8 cellular contexts compared by ENCODE assay signal in the genomic region with DNA sequence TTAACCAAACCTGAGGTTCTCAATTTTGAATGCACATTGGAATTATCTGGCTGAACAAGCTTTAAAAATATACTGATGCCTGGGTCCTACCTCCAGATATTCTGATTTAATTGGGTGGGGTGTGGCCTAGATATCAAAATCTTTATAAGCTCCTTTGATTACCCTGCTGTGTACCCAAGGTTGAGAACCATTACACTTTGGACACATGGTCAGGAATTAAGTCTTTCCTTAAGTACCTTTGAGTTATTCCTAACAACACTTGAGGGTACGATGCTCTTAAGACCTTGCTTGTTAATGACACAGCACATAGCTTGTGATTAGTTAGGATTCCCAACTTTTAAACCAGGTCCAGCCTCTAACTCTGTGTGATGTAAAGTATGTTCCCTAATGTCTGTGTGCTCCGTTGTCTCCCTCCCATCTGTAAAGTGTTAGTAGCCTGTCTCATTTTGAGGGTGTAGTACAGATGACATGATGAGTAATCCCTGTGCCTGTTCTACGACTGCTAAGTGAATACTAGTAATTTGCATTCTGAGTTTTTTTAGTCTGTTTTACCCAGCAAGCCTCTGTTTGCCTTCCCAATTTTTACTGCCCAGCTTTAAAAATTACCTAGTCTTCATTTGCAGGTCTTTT.
DNase-seq lines count a peak whose midpoint lies in the region; ATAC-seq, FAIRE-seq and TF ChIP-seq lines count a peak whose summit lies in the region.
"Had no signal": no experiment of that assay in that cellular context is flagged by ENCODE, and none has a peak within 500 bp of the region (broad histone marks: within the 10 kb centered on the region; RNA-seq: fewer than 3 reads in every experiment).

No MANE protein-coding gene starts in this region.

- H3K4me3 Mint-ChIP-seq in stimulated activated memory B cell treated with anti-CD40 and anti-IgM and Interleukin-4, amounts not matched to agents 10 μg/mL and 1 μg/mL and 100 μg/mL, for 72 hours = no peak overlapping the region
- H3K4me3 Mint-ChIP-seq: activated naive CD4-positive, alpha-beta T cell treated with anti-CD3 and anti-CD28 coated beads, Interleukin-2, amount 50 U/mL, for 24 hours had no signal

- peak; percentile 77 for FAIRE-seq in GM19239 (lab: Jason Lieb, UNC)

- H3K27ac Mint-ChIP-seq in stimulated activated memory B cell treated with anti-CD40 and anti-IgM and Interleukin-4, amounts not matched to agents 10 μg/mL and 1 μg/mL and 100 μg/mL, for 72 hours = peak overlapping the region; percentile 40
- H3K27ac Mint-ChIP-seq: activated naive CD4-positive, alpha-beta T cell treated with anti-CD3 and anti-CD28 coated beads, Interleukin-2, amount 50 U/mL, for 24 hours had no signal

- no peak overlapping the region for H3K4me3 ChIP-seq in choroid plexus epithelial cell (ENCODE audit: low read depth, low read length)

- H3K9me3 Mint-ChIP-seq in stimulated activated memory B cell treated with anti-CD40 and anti-IgM and Interleukin-4, amounts not matched to agents 10 μg/mL and 1 μg/mL and 100 μg/mL, for 72 hours = no peaks in the 10 kb centered on the region
- H3K9me3 Mint-ChIP-seq: activated naive CD4-positive, alpha-beta T cell treated with anti-CD3 and anti-CD28 coated beads, Interleukin-2, amount 50 U/mL, for 24 hours had no signal

- H3K36me3 Mint-ChIP-seq in stimulated activated memory B cell treated with anti-CD40 and anti-IgM and Interleukin-4, amounts not matched to agents 10 μg/mL and 1 μg/mL and 100 μg/mL, for 72 hours = peaks cover 37% of the 10 kb centered on the region

- no peak for DNase-seq in GM19239 (ENCODE audit: insufficient read length, low spot score)
- peak; percentile 61 for DNase-seq in choroid plexus epithelial cell (ENCODE audit: low read depth)
- DNase-seq in NCI-H1436 treated with DMSO at 0.1 percent for 48 hours (lab: John Stamatoyannopoulos, UW) = no peak
- no peak for DNase-seq in NCI-H446 treated with DMSO at 0.1 percent for 48 hours (lab: John Stamatoyannopoulos, UW)

- ATAC-seq in HG03280 (IDR thresholded peaks at IDR 0.05; ENCODE audit: unreplicated experiment) (peak; percentile 76), HG03175 (IDR thresholded peaks at IDR 0.05; ENCODE audit: unreplicated experiment) (no peak)
- ATAC-seq in stimulated activated memory B cell treated with anti-CD40 and anti-IgM and Interleukin-4, amounts not matched to agents 10 μg/mL and 1 μg/mL and 100 μg/mL, for 72 hours = no peak

- TF ChIP-seq CTCF in choroid plexus epithelial cell (conservative IDR thresholded peaks at IDR 0.05; ENCODE audit: low read depth, low read length) = no peak

- H3K4me1 Mint-ChIP-seq in stimulated activated memory B cell treated with anti-CD40 and anti-IgM and Interleukin-4, amounts not matched to agents 10 μg/mL and 1 μg/mL and 100 μg/mL, for 72 hours = peaks cover 47% of the 10 kb centered on the region

- no peaks in the 10 kb centered on the region for H3K27me3 Mint-ChIP-seq in stimulated activated memory B cell treated with anti-CD40 and anti-IgM and Interleukin-4, amounts not matched to agents 10 μg/mL and 1 μg/mL and 100 μg/mL, for 72 hours
- H3K27me3 Mint-ChIP-seq: activated naive CD4-positive, alpha-beta T cell treated with anti-CD3 and anti-CD28 coated beads, Interleukin-2, amount 50 U/mL, for 24 hours had no signal
